In the genomic region with DNA sequence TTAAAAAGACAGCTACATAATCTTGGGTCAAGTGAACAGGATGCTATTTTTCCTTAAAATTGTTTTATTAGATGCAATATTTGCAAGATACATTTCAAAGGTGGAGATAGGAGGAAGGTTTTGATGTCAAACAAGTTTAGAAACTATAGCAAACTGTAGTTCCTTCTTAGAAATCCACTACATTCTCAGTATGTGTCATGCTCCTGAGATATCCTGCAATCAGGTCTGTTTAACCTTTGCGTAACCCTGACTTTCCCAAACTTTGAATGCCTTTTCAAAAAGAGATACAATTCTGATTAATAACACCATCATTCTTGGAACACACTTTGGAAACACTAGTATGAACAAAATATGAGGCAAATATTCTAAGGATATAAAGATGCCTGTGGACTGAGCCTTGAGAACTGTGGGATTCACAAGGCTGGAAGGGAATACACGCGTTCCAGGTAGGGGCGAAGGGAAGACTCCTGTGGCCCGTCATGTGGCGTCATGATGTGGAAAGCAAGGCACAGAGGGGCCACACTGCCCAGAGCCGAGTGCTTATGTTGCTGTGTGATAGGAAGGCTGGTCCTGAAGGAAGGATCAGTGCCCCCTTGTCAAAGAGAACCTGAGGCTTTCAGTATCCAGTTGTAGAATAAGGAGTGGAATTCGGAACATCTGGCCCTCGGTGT, we compare ENCODE assay signal across 8 cellular contexts. TPM values are rescaled to one million over a fixed set of nuclear protein-coding genes. Genes with fewer than 3 reads are reported as not detected.
A peak's percentile ranks its signal among the peaks of the same experiment; 100 is the strongest.
DNase-seq lines count a peak whose midpoint lies in the region; ATAC-seq and TF ChIP-seq lines count a peak whose summit lies in the region.

No MANE protein-coding gene starts in this region.

- intact Hi-C loops in left ventricle myocardium superior (cut with micrococcal nuclease): loop anchor here (5.0 to 10.0 kb wide), 3 partner anchors 104 to 584 kb away; no protein-coding TSS in a partner anchor

- peak overlapping the region; percentile 24 for H3K4me3 Mint-ChIP-seq in stimulated activated effector memory CD8-positive, alpha-beta T cell treated with anti-CD3 and anti-CD28 coated beads, Interleukin-12 subunit alpha, Interleukin-12 subunit beta, amount 100 ng/mL, for 72 hours

- H3K4me1 Mint-ChIP-seq in stimulated activated effector memory CD8-positive, alpha-beta T cell treated with anti-CD3 and anti-CD28 coated beads, Interleukin-12 subunit alpha, Interleukin-12 subunit beta, amount 100 ng/mL, for 72 hours: peaks cover 68% of the 10 kb centered on the region

- ATAC-seq in left ventricle myocardium superior (peak; percentile 26), HG03432 (IDR thresholded peaks at IDR 0.05; ENCODE audit: unreplicated experiment) (no peak), GM21381 (IDR thresholded peaks at IDR 0.05; ENCODE audit: unreplicated experiment) (no peak)
- ATAC-seq in stimulated activated effector memory CD8-positive, alpha-beta T cell treated with anti-CD3 and anti-CD28 coated beads, Interleukin-12 subunit alpha, Interleukin-12 subunit beta, amount 100 ng/mL, for 72 hours: no peak

- no peak overlapping the region; the same call in 1 of the 2 replicates for H3K27ac ChIP-seq in HEK293 (ENCODE audit: extremely low read depth, low read depth, low read length)
- peak overlapping the region; percentile 72 for H3K27ac ChIP-seq in VCaP

- H3K9me3 Mint-ChIP-seq in stimulated activated effector memory CD8-positive, alpha-beta T cell treated with anti-CD3 and anti-CD28 coated beads, Interleukin-12 subunit alpha, Interleukin-12 subunit beta, amount 100 ng/mL, for 72 hours: peaks cover 2% of the 10 kb centered on the region

- DNase-seq in left ventricle myocardium superior (no peak), HUDEP-2 (lab: John Stamatoyannopoulos, UW; ENCODE audit: unreplicated experiment in 76 of 76) (no peak)
- no peak for DNase-seq in stimulated activated effector memory CD8-positive, alpha-beta T cell treated with anti-CD3 and anti-CD28 coated beads, Interleukin-12 subunit alpha, Interleukin-12 subunit beta, amount 100 ng/mL, for 72 hours (ENCODE audit: low spot score in 2 of 2)
- no peak for DNase-seq in effector CD8-positive, alpha-beta T cell (lab: John Stamatoyannopoulos, UW)

- peak overlapping the region; percentile 52 for H3K27ac Mint-ChIP-seq in stimulated activated effector memory CD8-positive, alpha-beta T cell treated with anti-CD3 and anti-CD28 coated beads, Interleukin-12 subunit alpha, Interleukin-12 subunit beta, amount 100 ng/mL, for 72 hours

- peaks cover 8% of the 10 kb centered on the region for H3K36me3 Mint-ChIP-seq in stimulated activated effector memory CD8-positive, alpha-beta T cell treated with anti-CD3 and anti-CD28 coated beads, Interleukin-12 subunit alpha, Interleukin-12 subunit beta, amount 100 ng/mL, for 72 hours

- TF ChIP-seq CTCF in HEK293 (tag by site-specific recombination; IDR thresholded peaks at IDR 0.05) (no peak), VCaP (conservative IDR thresholded peaks at IDR 0.05) (no peak)

- H3K4me3 ChIP-seq in HEK293 (ENCODE audit: low read depth, low read length): no peak overlapping the region

- CTCF ChIA-PET in HEK293 (lab: Yijun Ruan, JAX): interaction anchor here (0.7 to 4.3 kb wide), 52 partner anchors 8 to 609 kb away, joined by 3 to 46 read pairs (median 5); a partner anchor contains a TSS

- POLR2A ChIA-PET in HEK293 (lab: Yijun Ruan, JAX): interaction anchor here (0.7 to 3.6 kb wide), 11 partner anchors 45 to 636 kb away, joined by 3 to 23 read pairs (median 6); a partner anchor contains a TSS

- H3K4me1 ChIP-seq in HEK293 (ENCODE audit: control insufficient read depth, insufficient read depth, low read length): peaks cover 15% of the 10 kb centered on the region

- no peaks in the 10 kb centered on the region for H3K36me3 ChIP-seq in HEK293 (ENCODE audit: control insufficient read depth in 2 of 2, insufficient read depth in 1 of 2, low read length in 2 of 2)

- no peaks in the 10 kb centered on the region for H3K9me3 ChIP-seq in HEK293 (ENCODE audit: control insufficient read depth, insufficient read depth, low read depth, low read length)

TF ChIP-seq in HEK293, 187 proteins besides CTCF, POLR2A, EP300 and RAD21:
- TF ChIP-seq ZNF23 (tag by site-specific recombination; IDR thresholded peaks at IDR 0.05; ENCODE audit: borderline replicate concordance): no peak
- TF ChIP-seq ZBTB17 (tag by site-specific recombination; IDR thresholded peaks at IDR 0.05): peak; percentile 62

RNA-seq across cellular contexts. Expression of a gene that starts 19.6 kb away (rescaled TPM):
- total RNA-seq in left ventricle myocardium superior: 10.8 TPM
